In the genomic region with DNA sequence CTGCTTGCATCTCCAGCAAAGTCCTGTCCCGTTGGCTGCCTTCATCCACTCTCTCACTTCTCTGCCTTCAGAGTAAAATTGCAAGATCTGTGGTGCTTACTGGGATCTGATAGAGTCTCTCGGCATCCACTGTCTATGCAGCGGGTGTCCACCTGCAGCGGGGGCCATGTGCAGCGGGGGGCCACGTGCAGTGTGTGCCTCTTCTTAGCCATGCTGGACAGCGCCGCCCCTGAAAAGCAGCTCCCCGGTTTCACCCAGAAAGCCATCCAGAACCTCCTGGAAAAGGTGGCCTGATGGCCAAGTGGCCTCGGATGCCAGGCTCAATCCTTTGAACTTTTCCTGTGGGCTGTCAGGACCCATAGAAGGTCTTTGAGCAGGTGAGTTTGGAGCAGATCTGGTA, we compare ENCODE assay signal across 1 cellular context.
TF ChIP-seq lines count a peak whose summit lies in the region.

No MANE protein-coding gene starts in this region.

TF ChIP-seq in GM23338, 12 proteins besides CTCF, POLR2A, EP300 and RAD21 (continued from another document):
- TF ChIP-seq, protein P1, sequence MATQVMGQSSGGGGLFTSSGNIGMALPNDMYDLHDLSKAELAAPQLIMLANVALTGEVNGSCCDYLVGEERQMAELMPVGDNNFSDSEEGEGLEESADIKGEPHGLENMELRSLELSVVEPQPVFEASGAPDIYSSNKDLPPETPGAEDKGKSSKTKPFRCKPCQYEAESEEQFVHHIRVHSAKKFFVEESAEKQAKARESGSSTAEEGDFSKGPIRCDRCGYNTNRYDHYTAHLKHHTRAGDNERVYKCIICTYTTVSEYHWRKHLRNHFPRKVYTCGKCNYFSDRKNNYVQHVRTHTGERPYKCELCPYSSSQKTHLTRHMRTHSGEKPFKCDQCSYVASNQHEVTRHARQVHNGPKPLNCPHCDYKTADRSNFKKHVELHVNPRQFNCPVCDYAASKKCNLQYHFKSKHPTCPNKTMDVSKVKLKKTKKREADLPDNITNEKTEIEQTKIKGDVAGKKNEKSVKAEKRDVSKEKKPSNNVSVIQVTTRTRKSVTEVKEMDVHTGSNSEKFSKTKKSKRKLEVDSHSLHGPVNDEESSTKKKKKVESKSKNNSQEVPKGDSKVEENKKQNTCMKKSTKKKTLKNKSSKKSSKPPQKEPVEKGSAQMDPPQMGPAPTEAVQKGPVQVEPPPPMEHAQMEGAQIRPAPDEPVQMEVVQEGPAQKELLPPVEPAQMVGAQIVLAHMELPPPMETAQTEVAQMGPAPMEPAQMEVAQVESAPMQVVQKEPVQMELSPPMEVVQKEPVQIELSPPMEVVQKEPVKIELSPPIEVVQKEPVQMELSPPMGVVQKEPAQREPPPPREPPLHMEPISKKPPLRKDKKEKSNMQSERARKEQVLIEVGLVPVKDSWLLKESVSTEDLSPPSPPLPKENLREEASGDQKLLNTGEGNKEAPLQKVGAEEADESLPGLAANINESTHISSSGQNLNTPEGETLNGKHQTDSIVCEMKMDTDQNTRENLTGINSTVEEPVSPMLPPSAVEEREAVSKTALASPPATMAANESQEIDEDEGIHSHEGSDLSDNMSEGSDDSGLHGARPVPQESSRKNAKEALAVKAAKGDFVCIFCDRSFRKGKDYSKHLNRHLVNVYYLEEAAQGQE (IDR thresholded peaks at IDR 0.05; ENCODE audit: unreplicated experiment) = peak; percentile 47
- TF ChIP-seq POLR2AphosphoS5 (IDR thresholded peaks at IDR 0.05; ENCODE audit: low read depth) = no peak
